2 cellular contexts compared by ENCODE assay signal in the genomic region with DNA sequence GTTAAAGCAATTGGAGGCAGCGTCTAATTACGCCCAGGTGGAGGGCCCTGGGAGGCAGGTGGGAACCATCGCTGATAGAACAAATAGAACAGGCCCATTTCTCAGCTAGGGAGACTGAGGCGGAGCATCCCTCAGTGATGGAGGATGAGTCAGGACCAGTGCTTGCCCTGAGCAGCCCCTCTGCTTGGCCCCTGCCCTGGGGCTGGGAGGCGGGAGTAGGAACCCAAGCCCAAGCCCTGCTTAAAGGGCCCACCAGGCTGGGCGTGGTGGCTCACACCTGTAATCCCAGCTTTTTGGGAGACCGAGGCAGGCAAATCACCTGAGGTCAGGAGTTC.
TF ChIP-seq lines count a peak whose summit lies in the region.

No MANE protein-coding gene starts in this region.

TF ChIP-seq in HepG2, 621 proteins besides CTCF, POLR2A, EP300 and RAD21:
- TF ChIP-seq, protein P1, sequence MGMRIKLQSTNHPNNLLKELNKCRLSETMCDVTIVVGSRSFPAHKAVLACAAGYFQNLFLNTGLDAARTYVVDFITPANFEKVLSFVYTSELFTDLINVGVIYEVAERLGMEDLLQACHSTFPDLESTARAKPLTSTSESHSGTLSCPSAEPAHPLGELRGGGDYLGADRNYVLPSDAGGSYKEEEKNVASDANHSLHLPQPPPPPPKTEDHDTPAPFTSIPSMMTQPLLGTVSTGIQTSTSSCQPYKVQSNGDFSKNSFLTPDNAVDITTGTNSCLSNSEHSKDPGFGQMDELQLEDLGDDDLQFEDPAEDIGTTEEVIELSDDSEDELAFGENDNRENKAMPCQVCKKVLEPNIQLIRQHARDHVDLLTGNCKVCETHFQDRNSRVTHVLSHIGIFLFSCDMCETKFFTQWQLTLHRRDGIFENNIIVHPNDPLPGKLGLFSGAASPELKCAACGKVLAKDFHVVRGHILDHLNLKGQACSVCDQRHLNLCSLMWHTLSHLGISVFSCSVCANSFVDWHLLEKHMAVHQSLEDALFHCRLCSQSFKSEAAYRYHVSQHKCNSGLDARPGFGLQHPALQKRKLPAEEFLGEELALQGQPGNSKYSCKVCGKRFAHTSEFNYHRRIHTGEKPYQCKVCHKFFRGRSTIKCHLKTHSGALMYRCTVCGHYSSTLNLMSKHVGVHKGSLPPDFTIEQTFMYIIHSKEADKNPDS (CRISPR knock-in tag; IDR thresholded peaks at IDR 0.05), result 0 out of 2 replicates have a peak, but pooled peaks have one; percentile 2
- no peak for TF ChIP-seq RFXAP (CRISPR knock-in tag; IDR thresholded peaks at IDR 0.05; ENCODE audit: borderline replicate concordance)
- TF ChIP-seq FOSL2 (CRISPR knock-in tag; IDR thresholded peaks at IDR 0.05), result no peak
- TF ChIP-seq HIVEP1 (CRISPR knock-in tag; IDR thresholded peaks at IDR 0.05), result no peak
- TF ChIP-seq BORCS8-MEF2B (CRISPR knock-in tag; IDR thresholded peaks at IDR 0.05), result 0 out of 2 replicates have a peak, but pooled peaks have one; percentile 11
- peak; percentile 79 for TF ChIP-seq ZMYM3 (CRISPR knock-in tag; IDR thresholded peaks at IDR 0.05)
- TF ChIP-seq, protein P2, sequence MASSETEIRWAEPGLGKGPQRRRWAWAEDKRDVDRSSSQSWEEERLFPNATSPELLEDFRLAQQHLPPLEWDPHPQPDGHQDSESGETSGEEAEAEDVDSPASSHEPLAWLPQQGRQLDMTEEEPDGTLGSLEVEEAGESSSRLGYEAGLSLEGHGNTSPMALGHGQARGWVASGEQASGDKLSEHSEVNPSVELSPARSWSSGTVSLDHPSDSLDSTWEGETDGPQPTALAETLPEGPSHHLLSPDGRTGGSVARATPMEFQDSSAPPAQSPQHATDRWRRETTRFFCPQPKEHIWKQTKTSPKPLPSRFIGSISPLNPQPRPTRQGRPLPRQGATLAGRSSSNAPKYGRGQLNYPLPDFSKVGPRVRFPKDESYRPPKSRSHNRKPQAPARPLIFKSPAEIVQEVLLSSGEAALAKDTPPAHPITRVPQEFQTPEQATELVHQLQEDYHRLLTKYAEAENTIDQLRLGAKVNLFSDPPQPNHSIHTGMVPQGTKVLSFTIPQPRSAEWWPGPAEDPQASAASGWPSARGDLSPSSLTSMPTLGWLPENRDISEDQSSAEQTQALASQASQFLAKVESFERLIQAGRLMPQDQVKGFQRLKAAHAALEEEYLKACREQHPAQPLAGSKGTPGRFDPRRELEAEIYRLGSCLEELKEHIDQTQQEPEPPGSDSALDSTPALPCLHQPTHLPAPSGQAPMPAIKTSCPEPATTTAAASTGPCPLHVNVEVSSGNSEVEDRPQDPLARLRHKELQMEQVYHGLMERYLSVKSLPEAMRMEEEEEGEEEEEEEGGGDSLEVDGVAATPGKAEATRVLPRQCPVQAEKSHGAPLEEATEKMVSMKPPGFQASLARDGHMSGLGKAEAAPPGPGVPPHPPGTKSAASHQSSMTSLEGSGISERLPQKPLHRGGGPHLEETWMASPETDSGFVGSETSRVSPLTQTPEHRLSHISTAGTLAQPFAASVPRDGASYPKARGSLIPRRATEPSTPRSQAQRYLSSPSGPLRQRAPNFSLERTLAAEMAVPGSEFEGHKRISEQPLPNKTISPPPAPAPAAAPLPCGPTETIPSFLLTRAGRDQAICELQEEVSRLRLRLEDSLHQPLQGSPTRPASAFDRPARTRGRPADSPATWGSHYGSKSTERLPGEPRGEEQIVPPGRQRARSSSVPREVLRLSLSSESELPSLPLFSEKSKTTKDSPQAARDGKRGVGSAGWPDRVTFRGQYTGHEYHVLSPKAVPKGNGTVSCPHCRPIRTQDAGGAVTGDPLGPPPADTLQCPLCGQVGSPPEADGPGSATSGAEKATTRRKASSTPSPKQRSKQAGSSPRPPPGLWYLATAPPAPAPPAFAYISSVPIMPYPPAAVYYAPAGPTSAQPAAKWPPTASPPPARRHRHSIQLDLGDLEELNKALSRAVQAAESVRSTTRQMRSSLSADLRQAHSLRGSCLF (CRISPR knock-in tag; IDR thresholded peaks at IDR 0.05; ENCODE audit: borderline replicate concordance), result no peak
- peak; percentile 97 for TF ChIP-seq ZNF629 (CRISPR knock-in tag; conservative IDR thresholded peaks at IDR 0.05)
- TF ChIP-seq ZBTB7A (CRISPR knock-in tag; IDR thresholded peaks at IDR 0.05), result 0 out of 2 replicates have a peak, but pooled peaks have one; percentile 3
- 0 out of 2 replicates have a peak, but pooled peaks have one; percentile 26 for TF ChIP-seq FOXJ3 (CRISPR knock-in tag; IDR thresholded peaks at IDR 0.05; ENCODE audit: borderline replicate concordance)
- peak; percentile 84 for TF ChIP-seq ADNP (CRISPR knock-in tag; IDR thresholded peaks at IDR 0.05)
- TF ChIP-seq NFYC (CRISPR knock-in tag; IDR thresholded peaks at IDR 0.05), result no peak
- 0 out of 2 replicates have a peak, but pooled peaks have one; percentile 44 for TF ChIP-seq ZNF30 (CRISPR knock-in tag; IDR thresholded peaks at IDR 0.05)
- 0 out of 2 replicates have a peak, but pooled peaks have one; percentile 1 for TF ChIP-seq ZNF343 (CRISPR knock-in tag; IDR thresholded peaks at IDR 0.05)
- 0 out of 2 replicates have a peak, but pooled peaks have one; percentile 2 for TF ChIP-seq ZNF225 (CRISPR knock-in tag; IDR thresholded peaks at IDR 0.05)

TF ChIP-seq in K562, 482 proteins besides CTCF, POLR2A, EP300 and RAD21:
- TF ChIP-seq RBM25 (IDR thresholded peaks at IDR 0.05; ENCODE audit: low read depth, low read length, severe bottlenecking) (peak; percentile 7), ZNF253 (CRISPR knock-in tag; conservative IDR thresholded peaks at IDR 0.05) (no peak), SMAD3 (CRISPR knock-in tag; conservative IDR thresholded peaks at IDR 0.05) (no peak)
